Comparison of ENCODE assay signal across 7 cellular contexts in genomic region chr10:2955064-2955463, GRCh38.
"Had no signal": no experiment of that assay in that cellular context is flagged by ENCODE, and none has a peak within 500 bp of the region (broad histone marks: within the 10 kb centered on the region; RNA-seq: fewer than 3 reads in every experiment).

No MANE protein-coding gene starts in this region.

- FAIRE-seq: G401.6, GM12878, GM12891, GM12892, GM19239 had no signal

- ATAC-seq: GM12878 had no signal

- H3K4me3 ChIP-seq: GM12878 had no signal

- DNase-seq: GDM1, GF-D8 had no signal
